ENCODE assay signal across 8 cellular contexts in genomic region chr12:106247731-106248176, GRCh38. TPM values are rescaled to one million over a fixed set of nuclear protein-coding genes. Genes with fewer than 3 reads are reported as not detected.
DNase-seq lines count a peak whose midpoint lies in the region; ATAC-seq, FAIRE-seq and TF ChIP-seq lines count a peak whose summit lies in the region.

TSS of gene CKAP4 (minus strand) at chr12:106248020. CDS start at chr12:106247851, 169 bp downstream.

- peaks cover 17% of the 10 kb centered on the region for H3K4me1 ChIP-seq in IMR-90 (ENCODE audit: control insufficient read depth, insufficient read depth, low read length)
- peaks cover 3 to 24% of the 10 kb centered on the region in 2 donors for H3K4me1 ChIP-seq in ascending aorta
- peaks cover 11% of the 10 kb centered on the region for H3K4me1 ChIP-seq in right cardiac atrium (ENCODE audit: control insufficient read depth, insufficient read depth, low read length)
- H3K4me1 ChIP-seq in prostate gland (replicated peaks), result peaks cover 8% of the 10 kb centered on the region

- H3K14ac ChIP-seq in IMR-90 (replicated peaks; ENCODE audit: low read depth, low read length), result peak within 1 kb of the TSS; percentile 94

- H2AK5ac ChIP-seq in IMR-90 (ENCODE audit: low read depth, low read length), result peak within 1 kb of the TSS; percentile 90

- H2AK9ac ChIP-seq in IMR-90 (replicated peaks; ENCODE audit: low read depth, low read length, poor library complexity), result peak within 1 kb of the TSS; percentile 94

- TSS peak; percentile 93 for BruUV-seq in IMR-90 (replicated peaks; lab: Mats Ljungman, UMichigan)

- peak; percentile 63 for DNase-seq in D721Med (ENCODE audit: insufficient read length, low spot score)
- DNase-seq in IMR-90, result peak; percentile 82
- DNase-seq in T-cell, result peak in 33 of 34 experiments; percentile 9 to 62 (median 39)
- DNase-seq in ascending aorta (ENCODE audit: low spot score in 2 of 2), result peak in 1 of 2 donors; percentile 87
- DNase-seq in right cardiac atrium, result peak; percentile 86 to 95 (median 94)
- peak; percentile 69 for DNase-seq in prostate gland (ENCODE audit: low spot score)
- DNase-seq in inferior parietal cortex (ENCODE audit: extremely low spot score), result no peak

- H2BK120ac ChIP-seq in IMR-90 (ENCODE audit: low read depth, low read length), result peak within 1 kb of the TSS; percentile 45

- ATAC-seq in GM21381 (IDR thresholded peaks at IDR 0.05; ENCODE audit: unreplicated experiment), result peak; percentile 49
- peak; percentile 73 for ATAC-seq in IMR-90 (ENCODE audit: low read depth)
- peak; percentile 62 to 76 (median 70) for ATAC-seq in T-cell (replicated peaks in 1 of 4)
- ATAC-seq in right cardiac atrium, result peak; percentile 82 to 88

- peaks cover 44% of the 10 kb centered on the region for H3K9me1 ChIP-seq in IMR-90 (ENCODE audit: insufficient read depth, low read length)

- peak within 1 kb of the TSS; percentile 70 to 77 for H4K8ac ChIP-seq in IMR-90 (ENCODE audit: low read depth in 2 of 2, low read length in 2 of 2)

- H3K4ac ChIP-seq in IMR-90 (ENCODE audit: low read depth, low read length), result peak within 1 kb of the TSS; percentile 84

- TF ChIP-seq RAD21 in IMR-90 (IDR thresholded peaks at IDR 0.05; ENCODE audit: low read length), result no peak

- peaks cover 12% of the 10 kb centered on the region for H3K36me3 ChIP-seq in IMR-90 (ENCODE audit: control insufficient read depth, insufficient read depth, low read length)
- H3K36me3 ChIP-seq in ascending aorta, result peaks cover 0 to 13% of the 10 kb centered on the region in 2 donors
- H3K36me3 ChIP-seq in prostate gland, result no peaks in the 10 kb centered on the region

- in situ Hi-C loops in IMR-90 (cut with MboI; ENCODE audit: low sequenced_read_pairs), result no loop called here

- H3K4me3 ChIP-seq in IMR-90 (ENCODE audit: insufficient read depth, low read depth, low read length), result peak within 1 kb of the TSS; percentile 78
- H3K4me3 ChIP-seq in ascending aorta, result peak within 1 kb of the TSS; percentile 90 to 95
- H3K4me3 ChIP-seq in right cardiac atrium (ENCODE audit: low read length), result peak within 1 kb of the TSS; percentile 90
- peak within 1 kb of the TSS; percentile 83 to 93 for H3K4me3 ChIP-seq in prostate gland

- CTCF ChIA-PET in IMR-90 (lab: Yijun Ruan, JAX) (interaction anchor here (1.2 kb wide), 1 partner anchor 47 kb away, joined by 3 read pairs; no protein-coding TSS in a partner anchor), T-cell (lab: Charles Lee) (no interaction called here)

- peak within 1 kb of the TSS; percentile 95 for H3K9ac ChIP-seq in IMR-90 (ENCODE audit: low read depth, low read length)

- POLR2A ChIA-PET in IMR-90 (lab: Charles Lee; ENCODE audit: unreplicated experiment), result interaction anchor here (1.3 kb wide), 1 partner anchor 21 kb away, joined by 3 read pairs; no protein-coding TSS in a partner anchor
- POLR2A ChIA-PET in T-cell (lab: Charles Lee), result interaction anchor here in 1 of 2 donors (1.6 kb wide), 1 partner anchor 54 kb away, joined by 10 read pairs; no protein-coding TSS in a partner anchor

- TF ChIP-seq CTCF in D721Med (IDR thresholded peaks at IDR 0.05; ENCODE audit: insufficient read depth, missing control alignments) (no peak), IMR-90 (conservative IDR thresholded peaks at IDR 0.05; ENCODE audit: low read depth, low read length) (no peak), ascending aorta (IDR thresholded peaks at IDR 0.05) (peak in 1 of 3 experiments; percentile 20), prostate gland (IDR thresholded peaks at IDR 0.05) (no peak)

- peaks cover 37% of the 10 kb centered on the region for H4K20me1 ChIP-seq in IMR-90 (ENCODE audit: insufficient read depth, low read length)

- H3K79me1 ChIP-seq in IMR-90 (ENCODE audit: low read depth in 1 of 2, low read length in 2 of 2), result peaks cover 17 to 45% of the 10 kb centered on the region in 2 experiments

- H3K9me3 ChIP-seq in IMR-90 (ENCODE audit: control insufficient read depth, insufficient read depth, low read length) (no peaks in the 10 kb centered on the region), ascending aorta (no peaks in the 10 kb centered on the region), right cardiac atrium (ENCODE audit: control insufficient read depth, low read length) (no peaks in the 10 kb centered on the region), prostate gland (no peaks in the 10 kb centered on the region)

- H4K91ac ChIP-seq in IMR-90 (ENCODE audit: insufficient read depth, low read depth, low read length), result peak within 1 kb of the TSS; percentile 85

- H2BK15ac ChIP-seq in IMR-90 (ENCODE audit: low read depth, low read length), result 0 out of 3 replicates have a peak within 1 kb of the TSS, but pooled peaks have one; percentile 35

- H3K18ac ChIP-seq in IMR-90 (ENCODE audit: low read depth, low read length), result peak within 1 kb of the TSS; percentile 63; the same call in 1 of the 2 replicates

- WGBS in IMR-90 (ENCODE audit: extremely low coverage in 2 of 2, insufficient read length in 1 of 2), 2 experiments, result 1% methylated on average over 26 of the region's 75 CpGs; no CpG with 5 or more reads in 1 of the 2 experiments
- WGBS in right cardiac atrium, result under 1% methylated on average over 73 of the region's 75 CpGs
- 0% methylated on average over 3 of the region's 75 CpGs for WGBS in prostate gland

- peak within 1 kb of the TSS; percentile 85 for H3K56ac ChIP-seq in IMR-90 (ENCODE audit: extremely low read depth, insufficient read depth, low read length)

- H3K27ac Mint-ChIP-seq in T-cell, result peak within 1 kb of the TSS; percentile 84 to 94

- peak within 1 kb of the TSS; percentile 81 to 82 (median 82) for H3K4me3 Mint-ChIP-seq in T-cell

- peak within 1 kb of the TSS; percentile 84 for H3K23ac ChIP-seq in IMR-90 (ENCODE audit: low read depth, low read length)

- no peak for FAIRE-seq in D721Med (lab: Jason Lieb, UNC)

- H3K27ac ChIP-seq in IMR-90 (ENCODE audit: insufficient read depth, low read length) (peak within 1 kb of the TSS; percentile 97), ascending aorta (peak within 1 kb of the TSS; percentile 97 to 99), right cardiac atrium (ENCODE audit: low read length) (peak within 1 kb of the TSS; percentile 86), prostate gland (peak within 1 kb of the TSS; percentile 96)

- intact Hi-C loops in IMR-90 (cut with micrococcal nuclease), result loop anchor here (2.0 to 5.0 kb wide), 4 partner anchors 40 to 109 kb away; partner anchors contain the start of genes POLR3B and TCP11L2
- intact Hi-C loops in ascending aorta (cut with DNase I), result loop anchor here (1.0 to 5.0 kb wide), 3 partner anchors 55 to 845 kb away; partner anchors contain the start of genes CRY1, POLR3B and TCP11L2
- intact Hi-C loops in right cardiac atrium (cut with DNase I), result loop anchor here in 2 of 4 donors (2.0 to 10.0 kb wide), 3 partner anchors 55 to 97 kb away; partner anchors contain the start of gene TCP11L2 (in 2 of the 2)
- intact Hi-C loops in prostate gland (cut with DNase I), result loop anchor here (1.0 kb wide), 1 partner anchor 111 kb away; no protein-coding TSS in a partner anchor

- no peaks in the 10 kb centered on the region for H3K9me3 Mint-ChIP-seq in T-cell

- H2BK20ac ChIP-seq in IMR-90 (ENCODE audit: low read depth, low read length), result no peak within 1 kb of the TSS

- dilution Hi-C loops in IMR-90 (cut with HindIII; ENCODE audit: low sequenced_read_pairs, unreplicated experiment), result no loop called here

- peaks cover 27 to 43% (median 40%) of the 10 kb centered on the region in 3 donors for H3K4me1 Mint-ChIP-seq in T-cell

- peak within 1 kb of the TSS; percentile 92 for H2AFZ ChIP-seq in IMR-90 (replicated peaks; ENCODE audit: low read length, poor library complexity)

- no peaks in the 10 kb centered on the region for H3K27me3 Mint-ChIP-seq in T-cell

- H4K5ac ChIP-seq in IMR-90 (ENCODE audit: low read depth, low read length), result peak within 1 kb of the TSS; percentile 73

- peak within 1 kb of the TSS; percentile 94 for H3K4me2 ChIP-seq in IMR-90 (ENCODE audit: low read depth, low read length)

- peak within 1 kb of the TSS; percentile 86 for H2BK5ac ChIP-seq in IMR-90 (ENCODE audit: low read depth, low read length, poor library complexity, severe bottlenecking)

- H3K36me3 Mint-ChIP-seq in T-cell, result peaks cover 2% of the 10 kb centered on the region

- TF ChIP-seq POLR2A in IMR-90 (IDR thresholded peaks at IDR 0.05; ENCODE audit: low read depth, low read length) (no peak; the same call in none of the 2 replicates), prostate gland (IDR thresholded peaks at IDR 0.05) (peak; percentile 58)

- H3K27me3 ChIP-seq in IMR-90 (ENCODE audit: control insufficient read depth, insufficient read depth, low read length) (no peaks in the 10 kb centered on the region), ascending aorta (no peaks in the 10 kb centered on the region), right cardiac atrium (ENCODE audit: control insufficient read depth, insufficient read depth) (no peaks in the 10 kb centered on the region), prostate gland (replicated peaks; ENCODE audit: insufficient read depth) (no peaks in the 10 kb centered on the region)

TF ChIP-seq in IMR-90, 13 proteins besides CTCF, POLR2A, EP300 and RAD21:
- TF ChIP-seq MXI1 (IDR thresholded peaks at IDR 0.05; ENCODE audit: borderline replicate concordance, low read depth, low read length) (peak; percentile 74; the same call in 1 of the 2 replicates), NFE2L2 (IDR thresholded peaks at IDR 0.05; ENCODE audit: low read depth, low read length) (no peak), MAZ (IDR thresholded peaks at IDR 0.05; ENCODE audit: borderline replicate concordance, low read depth, low read length) (peak; percentile 86), FOS (IDR thresholded peaks at IDR 0.05; ENCODE audit: low read depth, low read length) (no peak)
TF ChIP-seq in IMR-90: peak in this region for 2.

RNA-seq across cellular contexts. Expression of gene CKAP4, which starts in this region (rescaled TPM):
- total RNA-seq in IMR-90 (2012; rRNA removed) (94.5 and 113 TPM in 2 replicates), T-cell (10 to 100 TPM in 4 of 5 donors, 1 to 10 TPM in 1; 9.0 to 13.8 (median 11.7) TPM), ascending aorta (116 TPM), right cardiac atrium (10 to 100 TPM; 35.6 to 53.7 (median 41.3) TPM), prostate gland (10 to 100 TPM; 56.1 to 91.7 TPM)
- polyA plus RNA-seq in IMR-90 (2012; rRNA removed) (282 and 297 TPM in 2 replicates), right cardiac atrium (24.8 TPM)
- polyA plus RNA-seq in IMR-90 (2012; cell fraction: cytosol; rRNA removed), result 164 and 189 TPM in 2 replicates
- 79.4 and 107 TPM in 2 replicates for polyA plus RNA-seq in IMR-90 (2012; cell fraction: nucleus; rRNA removed; ENCODE audit: low replicate concordance)
